ENCODE assay signal across 18 cellular contexts in the genomic region with DNA sequence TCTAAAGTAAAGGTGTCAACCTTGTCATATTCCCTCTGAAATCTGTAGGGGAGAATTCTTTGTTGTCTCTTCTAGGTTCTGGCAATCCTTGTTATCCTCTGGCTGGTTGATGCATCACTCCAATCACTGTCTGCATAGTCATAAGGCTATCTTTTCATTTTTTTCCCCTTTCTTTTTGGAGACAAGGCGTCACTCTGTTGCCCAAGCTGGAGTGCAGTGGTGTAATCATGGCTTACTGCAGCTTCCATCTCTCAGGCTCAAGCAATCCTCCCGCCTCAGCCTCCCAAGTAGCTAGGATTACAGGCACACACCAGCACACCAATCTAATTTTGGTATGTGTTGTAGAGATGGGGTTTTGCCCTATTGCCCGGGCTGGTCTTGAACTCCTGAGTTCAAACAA. TPM values are rescaled to one million over a fixed set of nuclear protein-coding genes. Genes with fewer than 3 reads are reported as not detected.
DNase-seq lines count a peak whose midpoint lies in the region; ATAC-seq and TF ChIP-seq lines count a peak whose summit lies in the region.
"Had no signal": no experiment of that assay in that cellular context is flagged by ENCODE, and none has a peak within 500 bp of the region (broad histone marks: within the 10 kb centered on the region; RNA-seq: fewer than 3 reads in every experiment).

No MANE protein-coding gene starts in this region.

- H3K23ac ChIP-seq in IMR-90 (ENCODE audit: low read depth, low read length) = no peak overlapping the region

- H3K4me1 Mint-ChIP-seq in endodermal cell = no peaks in the 10 kb centered on the region

- intact Hi-C loops in A673 (cut with micrococcal nuclease; ENCODE audit: unreplicated experiment) (loop anchor here (5.0 kb wide), 2 partner anchors 139 to 544 kb away; no protein-coding TSS in a partner anchor), IMR-90 (cut with micrococcal nuclease) (no loop called here)

- H3K27ac ChIP-seq in A673 (ENCODE audit: low read depth, low read length, poor library complexity, severe bottlenecking) = peak overlapping the region; percentile 75
- H3K27ac ChIP-seq in IMR-90 (ENCODE audit: insufficient read depth, low read length) = no peak overlapping the region
- peak overlapping the region; percentile 86 for H3K27ac ChIP-seq in SJSA1
- H3K27ac ChIP-seq in endodermal cell (ENCODE audit: low read depth, low read length) = no peak overlapping the region

- no peak overlapping the region for H4K5ac ChIP-seq in IMR-90 (ENCODE audit: low read depth, low read length)

- H3K27me3 ChIP-seq in A673 (replicated peaks; ENCODE audit: insufficient read depth, low read depth, low read length, poor library complexity) = no peaks in the 10 kb centered on the region
- H3K27me3 ChIP-seq in IMR-90 (ENCODE audit: control insufficient read depth, insufficient read depth, low read length) = no peaks in the 10 kb centered on the region
- H3K27me3 ChIP-seq in SJSA1 (replicated peaks) = no peaks in the 10 kb centered on the region
- no peaks in the 10 kb centered on the region for H3K27me3 ChIP-seq in endodermal cell (ENCODE audit: control insufficient read depth, insufficient read depth, low read length, poor library complexity, severe bottlenecking)

- H2AK9ac ChIP-seq in IMR-90 (replicated peaks; ENCODE audit: low read depth, low read length, poor library complexity) = no peak overlapping the region

- no peak overlapping the region for H2AFZ ChIP-seq in IMR-90 (replicated peaks; ENCODE audit: low read length, poor library complexity)
- H2AFZ ChIP-seq: GM23338 had no signal

- ATAC-seq in IMR-90 (ENCODE audit: low read depth) = no peak
- ATAC-seq: CD8-positive, alpha-beta T cell; GM23338 had no signal

- H3K4ac ChIP-seq in IMR-90 (ENCODE audit: low read depth, low read length) = no peak overlapping the region

- H2BK5ac ChIP-seq in IMR-90 (ENCODE audit: low read depth, low read length, poor library complexity, severe bottlenecking) = no peak overlapping the region

- H4K91ac ChIP-seq in IMR-90 (ENCODE audit: insufficient read depth, low read depth, low read length) = no peak overlapping the region

- no peak overlapping the region for H2BK15ac ChIP-seq in IMR-90 (ENCODE audit: low read depth, low read length)

- CTCF ChIA-PET in A673 (lab: Charles Lee) = no interaction called here
- CTCF ChIA-PET in IMR-90 (lab: Yijun Ruan, JAX) = interaction anchor here (0.7 kb wide), 1 partner anchor 14 kb away, joined by 4 read pairs; no protein-coding TSS in a partner anchor

- H3K79me1 ChIP-seq in IMR-90 (ENCODE audit: low read depth in 1 of 2, low read length in 2 of 2) = peaks cover 7 to 18% of the 10 kb centered on the region in 2 experiments; a peak in 3 of 4 replicates

- no peaks in the 10 kb centered on the region for H3K36me3 ChIP-seq in A673 (ENCODE audit: insufficient read depth, low read length, poor library complexity, severe bottlenecking)
- H3K36me3 ChIP-seq in IMR-90 (ENCODE audit: control insufficient read depth, insufficient read depth, low read length) = no peaks in the 10 kb centered on the region
- no peaks in the 10 kb centered on the region for H3K36me3 ChIP-seq in SJSA1
- H3K36me3 ChIP-seq in endodermal cell (ENCODE audit: control insufficient read depth, insufficient read depth, low read length) = no peaks in the 10 kb centered on the region

- no peak overlapping the region for H3K4me3 Mint-ChIP-seq in endodermal cell
- H3K4me3 Mint-ChIP-seq: B cell; CD8-positive, alpha-beta T cell; GM23338 had no signal

- no peak overlapping the region for H3K18ac ChIP-seq in IMR-90 (ENCODE audit: low read depth, low read length)

- DNase-seq in A673 (ENCODE audit: low spot score) = no peak
- DNase-seq in IMR-90 = no peak
- no peak for DNase-seq in SJSA1 (ENCODE audit: low read depth in 1 of 2, low spot score in 2 of 2)
- peak; percentile 44 for DNase-seq in fibroblast of the aortic adventitia (ENCODE audit: low read depth)
- DNase-seq in NOMO-1 treated with dmso at 0.1 percent for 144 hours (lab: John Stamatoyannopoulos, UW; ENCODE audit: unreplicated experiment) = no peak
- no peak for DNase-seq in endodermal cell
- DNase-seq in iPS-NIHi11 (ENCODE audit: low spot score) = no peak
- no peak for DNase-seq in stimulated activated naive CD4-positive, alpha-beta T cell treated with Interleukin-2 at 50 U/mL for 16 hours (lab: John Stamatoyannopoulos, UW)
- DNase-seq: CD8-positive, alpha-beta T cell; DMS79 treated with DMSO at 0.1 percent for 48 hours; GF-D8; NCI-H1105 treated with DMSO at 0.1 percent for 48 hours; NCI-H187 treated with DMSO at 0.1 percent for 48 hours; NCI-H2171; NCI-H510A; NCI-H82 had no signal

- H3K9ac ChIP-seq in IMR-90 (ENCODE audit: low read depth, low read length) = no peak overlapping the region
- no peak overlapping the region for H3K9ac ChIP-seq in endodermal cell (ENCODE audit: extremely low read depth, low read length, poor library complexity, severe bottlenecking)

- in situ Hi-C loops in IMR-90 (cut with MboI; ENCODE audit: low sequenced_read_pairs) = no loop called here

- H3K27me3 Mint-ChIP-seq in endodermal cell (ENCODE audit: insufficient read depth) = no peaks in the 10 kb centered on the region
- H3K27me3 Mint-ChIP-seq: B cell had no signal

- no peaks in the 10 kb centered on the region for H3K9me3 Mint-ChIP-seq in endodermal cell
- H3K9me3 Mint-ChIP-seq: CD8-positive, alpha-beta T cell; GM23338 had no signal

- no peak overlapping the region for H3K4me2 ChIP-seq in IMR-90 (ENCODE audit: low read depth, low read length)
- H3K4me2 ChIP-seq: GM23338 had no signal

- no CpG with 5 or more reads among the region's 3 CpGs for WGBS in IMR-90 (ENCODE audit: extremely low coverage in 2 of 2, insufficient read length in 1 of 2), 2 experiments
- 82% methylated on average over 2 of the region's 3 CpGs; no CpG with 5 or more reads in 1 of the 2 experiments for WGBS in endodermal cell (ENCODE audit: insufficient coverage in 1 of 2, insufficient read length in 1 of 2), 2 experiments

- no peak overlapping the region for H3K4me3 ChIP-seq in A673 (ENCODE audit: low read depth, low read length, poor library complexity, severe bottlenecking)
- H3K4me3 ChIP-seq in IMR-90 (ENCODE audit: insufficient read depth, low read depth, low read length) = no peak overlapping the region
- H3K4me3 ChIP-seq in SJSA1 = no peak overlapping the region
- no peak overlapping the region for H3K4me3 ChIP-seq in fibroblast of the aortic adventitia (ENCODE audit: low read depth, low read length)
- H3K4me3 ChIP-seq in endodermal cell (ENCODE audit: low read length) = no peak overlapping the region
- H3K4me3 ChIP-seq: GM23338 had no signal

- peak overlapping the region; percentile 31; the same call in 1 of the 2 replicates for H2BK20ac ChIP-seq in IMR-90 (ENCODE audit: low read depth, low read length)

- no peaks in the 10 kb centered on the region for H3K36me3 Mint-ChIP-seq in endodermal cell (ENCODE audit: low read depth)
- H3K36me3 Mint-ChIP-seq: CD8-positive, alpha-beta T cell had no signal

- no peak overlapping the region for H3K14ac ChIP-seq in IMR-90 (replicated peaks; ENCODE audit: low read depth, low read length)

- BruUV-seq in A673 (replicated peaks; lab: Mats Ljungman, UMichigan) (no TSS peak), IMR-90 (replicated peaks; lab: Mats Ljungman, UMichigan) (no TSS peak)

- no peak overlapping the region for H3K56ac ChIP-seq in IMR-90 (ENCODE audit: extremely low read depth, insufficient read depth, low read length)

- H3K4me1 ChIP-seq in A673 (ENCODE audit: insufficient read depth, low read length, poor library complexity, severe bottlenecking) = peaks cover 72% of the 10 kb centered on the region
- H3K4me1 ChIP-seq in IMR-90 (ENCODE audit: control insufficient read depth, insufficient read depth, low read length) = peaks cover 2% of the 10 kb centered on the region; the same call in 1 of the 2 replicates
- H3K4me1 ChIP-seq in SJSA1 (replicated peaks) = peaks cover 23% of the 10 kb centered on the region
- no peaks in the 10 kb centered on the region for H3K4me1 ChIP-seq in endodermal cell (ENCODE audit: control insufficient read depth, insufficient read depth, low read length)

- dilution Hi-C loops in IMR-90 (cut with HindIII; ENCODE audit: low sequenced_read_pairs, unreplicated experiment) = no loop called here

- H4K20me1 ChIP-seq in IMR-90 (ENCODE audit: insufficient read depth, low read length) = no peaks in the 10 kb centered on the region

- H3K27ac Mint-ChIP-seq in endodermal cell = no peak overlapping the region
- H3K27ac Mint-ChIP-seq: B cell; CD8-positive, alpha-beta T cell; GM23338 had no signal

- TF ChIP-seq POLR2A in IMR-90 (IDR thresholded peaks at IDR 0.05; ENCODE audit: low read depth, low read length) = no peak

- H3K9me1 ChIP-seq in IMR-90 (ENCODE audit: insufficient read depth, low read length) = no peaks in the 10 kb centered on the region; the same call in 1 of the 2 replicates

- no peak overlapping the region for H4K8ac ChIP-seq in IMR-90 (ENCODE audit: low read depth in 2 of 2, low read length in 2 of 2)

- H3K9me3 ChIP-seq in A673 (ENCODE audit: low read depth, low read length, poor library complexity, severe bottlenecking) (no peaks in the 10 kb centered on the region), IMR-90 (ENCODE audit: control insufficient read depth, insufficient read depth, low read length) (no peaks in the 10 kb centered on the region), SJSA1 (replicated peaks) (no peaks in the 10 kb centered on the region), endodermal cell (ENCODE audit: control insufficient read depth, low read length) (no peaks in the 10 kb centered on the region)

- no peak overlapping the region for H2BK120ac ChIP-seq in IMR-90 (ENCODE audit: low read depth, low read length)

- peak overlapping the region; percentile 40; the same call in 1 of the 2 replicates for H2AK5ac ChIP-seq in IMR-90 (ENCODE audit: low read depth, low read length)

- TF ChIP-seq RAD21 in IMR-90 (IDR thresholded peaks at IDR 0.05; ENCODE audit: low read length) = no peak

- TF ChIP-seq CTCF in A673 (conservative IDR thresholded peaks at IDR 0.05; ENCODE audit: low read depth, low read length) = no peak
- TF ChIP-seq CTCF in IMR-90 (conservative IDR thresholded peaks at IDR 0.05; ENCODE audit: low read depth, low read length) = no peak
- no peak for TF ChIP-seq CTCF in fibroblast of the aortic adventitia (IDR thresholded peaks at IDR 0.05; ENCODE audit: insufficient read depth, low read length)
- TF ChIP-seq CTCF in endodermal cell (conservative IDR thresholded peaks at IDR 0.05) = no peak

- POLR2A ChIA-PET in A673 (lab: Charles Lee; ENCODE audit: low non-redundant PET) (interaction anchor here (1.5 kb wide), 1 partner anchor 14 kb away, joined by 7 read pairs; the partner anchor contains the start of gene DPYD), IMR-90 (lab: Charles Lee; ENCODE audit: unreplicated experiment) (no interaction called here)

RNA-seq across cellular contexts. Expression of gene DPYD, which starts 12.9 kb away (rescaled TPM):
- 10.8 and 13.4 TPM in 2 replicates for total RNA-seq in A673 (2021)
- total RNA-seq in IMR-90 (2012; rRNA removed) = 47.3 and 58.3 TPM in 2 replicates
- 7.2 and 9.3 TPM in 2 replicates for polyA plus RNA-seq in IMR-90 (2012; rRNA removed)
- polyA plus RNA-seq in IMR-90 (2012; cell fraction: cytosol; rRNA removed) = 2.6 and 4.4 TPM in 2 replicates
- polyA plus RNA-seq in IMR-90 (2012; cell fraction: nucleus; rRNA removed; ENCODE audit: low replicate concordance) = 1.5 and 8.5 TPM in 2 replicates
- total RNA-seq in SJSA1 (2014; rRNA removed; shearing (Covaris generic)) = 31.4 and 35.4 TPM in 2 replicates
- 81.9 and 183 TPM in 2 replicates for total RNA-seq in fibroblast of the aortic adventitia (ENCODE audit: low replicate concordance)
- 10 to 100 TPM in 1 of 2 donors, 1 to 10 TPM in 1; 9.2 to 17.5 TPM for total RNA-seq in endodermal cell
- 4.2 TPM for polyA plus RNA-seq in endodermal cell (2013, experiment 1 of 2)
- polyA plus RNA-seq in endodermal cell (2013, experiment 2 of 2) = 4.9 TPM

Comparison
In these comparisons a context has a peak if more than half of its experiments do, and no peak if none do; other contexts are left out.
1. H3K27ac ChIP-seq: peak in A673 (single experiment) and SJSA1 (single experiment); none in IMR-90 (single experiment) and endodermal cell (single experiment).